Comparison of ENCODE assay signal across 1 cellular context in genomic region chr12:8950702-8951478, GRCh38.
TF ChIP-seq lines count a peak whose summit lies in the region.

No MANE protein-coding gene starts in this region.

TF ChIP-seq in H1, 55 proteins besides CTCF, POLR2A, EP300 and RAD21:
- no peak for TF ChIP-seq NANOG (IDR thresholded peaks at IDR 0.05; ENCODE audit: insufficient read depth, low read depth, low read length, poor library complexity, severe bottlenecking)
- TF ChIP-seq TAF1 (IDR thresholded peaks at IDR 0.05; ENCODE audit: low read depth, low read length): no peak
- no peak for TF ChIP-seq BRCA1 (IDR thresholded peaks at IDR 0.05; ENCODE audit: low read depth, low read length)
- no peak for TF ChIP-seq TEAD4 (IDR thresholded peaks at IDR 0.05; ENCODE audit: low read depth, low read length)
